In the genomic region with DNA sequence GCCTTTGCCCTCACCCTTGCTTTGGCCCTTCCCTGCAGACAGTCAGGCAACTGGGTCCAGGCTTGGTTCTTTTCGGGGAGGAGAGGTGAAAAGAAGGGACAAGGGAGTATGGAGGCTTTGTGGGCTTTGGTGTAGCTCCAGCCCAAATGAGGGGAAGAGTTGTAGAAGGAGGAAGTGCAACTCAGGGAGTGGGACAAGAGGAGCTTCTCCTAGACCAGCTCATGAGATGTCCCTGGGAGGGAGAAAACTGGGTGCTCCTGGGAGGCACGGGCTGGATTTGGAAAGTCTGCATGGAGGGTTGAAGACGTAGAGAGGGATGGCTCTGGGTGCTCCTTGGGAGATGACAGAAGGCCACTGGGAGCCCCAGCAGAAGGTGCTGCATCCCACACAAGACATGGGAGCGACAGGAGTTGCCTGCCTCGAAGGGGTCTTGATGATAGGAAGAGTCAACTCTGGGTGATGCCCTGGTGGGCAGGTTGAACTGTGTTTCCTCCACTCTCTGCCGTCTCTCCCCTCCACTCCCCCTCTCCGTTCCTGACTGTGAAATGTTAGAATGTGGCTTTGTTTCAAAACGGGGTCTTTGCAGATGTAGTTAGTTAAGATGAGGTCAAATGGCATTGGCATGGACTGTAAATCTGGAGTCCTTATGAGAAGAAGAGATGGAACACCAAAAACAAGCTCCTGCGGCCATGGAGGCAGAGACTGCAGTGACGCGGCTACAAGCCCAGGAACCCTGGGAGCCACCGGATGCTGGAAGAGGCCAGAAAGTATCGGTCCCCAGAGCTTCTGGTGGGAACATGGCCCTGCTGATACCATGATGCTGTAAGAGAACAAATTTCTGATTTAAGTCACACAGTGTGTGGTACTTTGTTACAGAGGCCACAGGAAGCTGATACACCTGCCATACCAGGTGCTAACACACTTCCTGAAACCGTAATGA, we compare ENCODE assay signal across 28 cellular contexts.
"Had no signal": no experiment of that assay in that cellular context is flagged by ENCODE, and none has a peak within 500 bp of the region (broad histone marks: within the 10 kb centered on the region; RNA-seq: fewer than 3 reads in every experiment).

No MANE protein-coding gene starts in this region.

- H3K27ac ChIP-seq: dorsolateral prefrontal cortex, esophagus squamous epithelium, heart right ventricle, left lung, lower lobe of right lung, pancreas, right lobe of liver, thoracic aorta, tibial nerve, upper lobe of right lung, uterus had no signal

- H3K27ac Mint-ChIP-seq: naive thymus-derived CD4-positive, alpha-beta T cell; nephron; stimulated activated naive B cell treated with anti-CD40 and anti-IgM and Interleukin-4, amounts not matched to agents 10 μg/mL and 1 μg/mL and 100 μg/mL, for 72 hours; stimulated activated naive CD8-positive, alpha-beta T cell treated with anti-CD3 and anti-CD28 coated beads, Interleukin-15, Interleukin-2, amounts not matched to agents 100 ng/mL and 50 ng/mL, for 24 hours had no signal

- H3K4me3 Mint-ChIP-seq: naive thymus-derived CD4-positive, alpha-beta T cell; nephron; stimulated activated naive B cell treated with anti-CD40 and anti-IgM and Interleukin-4, amounts not matched to agents 10 μg/mL and 1 μg/mL and 100 μg/mL, for 72 hours; stimulated activated naive CD8-positive, alpha-beta T cell treated with anti-CD3 and anti-CD28 coated beads, Interleukin-15, Interleukin-2, amounts not matched to agents 100 ng/mL and 50 ng/mL, for 24 hours had no signal

- H3K9me3 Mint-ChIP-seq: stimulated activated naive CD8-positive, alpha-beta T cell treated with anti-CD3 and anti-CD28 coated beads, Interleukin-15, Interleukin-2, amounts not matched to agents 100 ng/mL and 50 ng/mL, for 24 hours had no signal

- H3K27me3 Mint-ChIP-seq: stimulated activated naive B cell treated with anti-CD40 and anti-IgM and Interleukin-4, amounts not matched to agents 10 μg/mL and 1 μg/mL and 100 μg/mL, for 72 hours; stimulated activated naive CD8-positive, alpha-beta T cell treated with anti-CD3 and anti-CD28 coated beads, Interleukin-15, Interleukin-2, amounts not matched to agents 100 ng/mL and 50 ng/mL, for 24 hours had no signal

- H3K4me1 Mint-ChIP-seq: naive thymus-derived CD4-positive, alpha-beta T cell; nephron; stimulated activated naive B cell treated with anti-CD40 and anti-IgM and Interleukin-4, amounts not matched to agents 10 μg/mL and 1 μg/mL and 100 μg/mL, for 72 hours had no signal

- H3K9me3 ChIP-seq: esophagus squamous epithelium, heart right ventricle, left lung, lower lobe of right lung, pancreas, right lobe of liver, thoracic aorta, upper lobe of right lung, uterus had no signal

- H3K4me1 ChIP-seq: esophagus squamous epithelium, heart right ventricle, left lung, lower lobe of right lung, pancreas, right lobe of liver, tibial nerve, upper lobe of right lung, uterus had no signal

- H3K36me3 ChIP-seq: esophagus squamous epithelium, heart right ventricle, left lung, lower lobe of right lung, pancreas, right lobe of liver, thoracic aorta, tibial nerve, upper lobe of right lung, uterus had no signal

- H3K27me3 ChIP-seq: esophagus squamous epithelium, left lung, pancreas, right lobe of liver, tibial nerve, upper lobe of right lung, uterus had no signal

- DNase-seq: cerebellar nuclear complex; dorsolateral prefrontal cortex; effector CD4-positive, alpha-beta T cell; esophagus squamous epithelium; foreskin melanocyte; glutamatergic neuron; heart right ventricle; hippocampal formation; left cardiac atrium; left lung; lower lobe of right lung; mesenchymal stem cell; midbrain; naive thymus-derived CD4-positive, alpha-beta T cell; occipital lobe; pancreas; retina; right lobe of liver; small intestine; stimulated activated CD4-positive, alpha-beta T cell treated with anti-CD3 and anti-CD28 coated beads, Interleukin-15, amount 100 ng/mL, for 24 hours; stimulated activated CD4-positive, alpha-beta T cell treated with anti-CD3 and anti-CD28 coated beads, Interleukin-2, amount 100 ng/mL, for 48 hours; stimulated activated naive B cell treated with anti-CD40 and anti-IgM and Interleukin-4, amounts not matched to agents 10 μg/mL and 1 μg/mL and 100 μg/mL, for 72 hours; upper lobe of right lung; uterus had no signal

- H3K4me3 ChIP-seq: dorsolateral prefrontal cortex, esophagus squamous epithelium, heart right ventricle, left lung, lower lobe of right lung, pancreas, right lobe of liver, thoracic aorta, tibial nerve, upper lobe of right lung, uterus had no signal

- H3K36me3 Mint-ChIP-seq: stimulated activated naive B cell treated with anti-CD40 and anti-IgM and Interleukin-4, amounts not matched to agents 10 μg/mL and 1 μg/mL and 100 μg/mL, for 72 hours had no signal
